Comparison of ENCODE assay signal across 8 cellular contexts in genomic region chr18:68847219-68847860, GRCh38. TPM values are rescaled to one million over a fixed set of nuclear protein-coding genes. Genes with fewer than 3 reads are reported as not detected.
DNase-seq lines count a peak whose midpoint lies in the region; ATAC-seq and TF ChIP-seq lines count a peak whose summit lies in the region.
"Had no signal": no experiment of that assay in that cellular context is flagged by ENCODE, and none has a peak within 500 bp of the region (broad histone marks: within the 10 kb centered on the region; RNA-seq: fewer than 3 reads in every experiment).

No MANE protein-coding gene starts in this region.

- intact Hi-C loops in transverse colon (cut with DNase I; ENCODE audit: low total_unique reads) = no loop called here

- TF ChIP-seq CTCF in GM12873 (IDR thresholded peaks at IDR 0.05; ENCODE audit: insufficient read depth, low read depth, low read length, missing control alignments) (peak; percentile 53), RWPE1 (conservative IDR thresholded peaks at IDR 0.05; ENCODE audit: low read depth) (peak; percentile 83), transverse colon (IDR thresholded peaks at IDR 0.05) (peak; percentile 25 to 51 (median 46))

- no peaks in the 10 kb centered on the region for H3K9me3 ChIP-seq in transverse colon

- ATAC-seq in HG03159 (IDR thresholded peaks at IDR 0.05; ENCODE audit: unreplicated experiment) (peak; percentile 71), GM21447 (IDR thresholded peaks at IDR 0.05; ENCODE audit: unreplicated experiment) (no peak)

- POLR2A ChIA-PET in RWPE1 (lab: Yijun Ruan, JAX; ENCODE audit: low non-redundant PET) = no interaction called here

- TF ChIP-seq POLR2A in transverse colon (IDR thresholded peaks at IDR 0.05) = no peak

- no peak overlapping the region for H3K4me3 Mint-ChIP-seq in activated naive CD4-positive, alpha-beta T cell treated with anti-CD3 and anti-CD28 coated beads, Interleukin-2, amount 10 ng/mL, durations not matched to agents 7 days and 5 days
- H3K4me3 Mint-ChIP-seq: T-helper 1 cell treated with Interleukin-12 subunit alpha and Interleukin-12 subunit beta and Interleukin-4 antibody, amounts not matched to agents 30 μg/mL and 1 μg/mL, for 36 hours had no signal

- DNase-seq in RWPE1 (ENCODE audit: low spot score) (no peak), fibroblast of the conjunctiva (ENCODE audit: low read depth) (peak; percentile 50), transverse colon (no peak)
- no peak for DNase-seq in activated naive CD4-positive, alpha-beta T cell treated with anti-CD3 and anti-CD28 coated beads, Interleukin-2, amount 10 ng/mL, durations not matched to agents 7 days and 5 days

- H3K4me1 ChIP-seq in transverse colon = no peaks in the 10 kb centered on the region

- H3K4me3 ChIP-seq in transverse colon = no peak overlapping the region

- H3K36me3 ChIP-seq in transverse colon = no peaks in the 10 kb centered on the region

- H3K27ac ChIP-seq in RWPE1 (no peak overlapping the region), transverse colon (no peak overlapping the region)

- H3K4me1 Mint-ChIP-seq in activated naive CD4-positive, alpha-beta T cell treated with anti-CD3 and anti-CD28 coated beads, Interleukin-2, amount 10 ng/mL, durations not matched to agents 7 days and 5 days = no peaks in the 10 kb centered on the region

- no peak overlapping the region for H3K27ac Mint-ChIP-seq in activated naive CD4-positive, alpha-beta T cell treated with anti-CD3 and anti-CD28 coated beads, Interleukin-2, amount 10 ng/mL, durations not matched to agents 7 days and 5 days
- H3K27ac Mint-ChIP-seq: T-helper 1 cell treated with Interleukin-12 subunit alpha and Interleukin-12 subunit beta and Interleukin-4 antibody, amounts not matched to agents 30 μg/mL and 1 μg/mL, for 36 hours had no signal

- CTCF ChIA-PET in RWPE1 (lab: Yijun Ruan, JAX) = interaction anchor here (0.5 kb wide), 1 partner anchor 69 kb away, joined by 4 read pairs; no protein-coding TSS in a partner anchor
- CTCF ChIA-PET in activated naive CD4-positive, alpha-beta T cell treated with anti-CD3 and anti-CD28 coated beads, Interleukin-2, amount 10 ng/mL, durations not matched to agents 7 days and 5 days (lab: Charles Lee) = no interaction called here

- no peaks in the 10 kb centered on the region for H3K36me3 Mint-ChIP-seq in activated naive CD4-positive, alpha-beta T cell treated with anti-CD3 and anti-CD28 coated beads, Interleukin-2, amount 10 ng/mL, durations not matched to agents 7 days and 5 days

- H3K27me3 ChIP-seq in transverse colon = no peaks in the 10 kb centered on the region

- H3K9me3 Mint-ChIP-seq in activated naive CD4-positive, alpha-beta T cell treated with anti-CD3 and anti-CD28 coated beads, Interleukin-2, amount 10 ng/mL, durations not matched to agents 7 days and 5 days = no peaks in the 10 kb centered on the region
- H3K9me3 Mint-ChIP-seq: T-helper 1 cell treated with Interleukin-12 subunit alpha and Interleukin-12 subunit beta and Interleukin-4 antibody, amounts not matched to agents 30 μg/mL and 1 μg/mL, for 36 hours had no signal

- H3K27me3 Mint-ChIP-seq in activated naive CD4-positive, alpha-beta T cell treated with anti-CD3 and anti-CD28 coated beads, Interleukin-2, amount 10 ng/mL, durations not matched to agents 7 days and 5 days = no peaks in the 10 kb centered on the region

- in situ Hi-C loops in transverse colon (cut with MboI; ENCODE audit: low pct_ligation_motif_present in 1 of 4, low pct_unique_long_range_greater_than_20kb in 1 of 4, low sequenced_read_pairs in 3 of 4) = loop anchor here in 1 of 4 donors (10.0 kb wide), 1 partner anchor 1247 kb away; no protein-coding TSS in a partner anchor

- TF ChIP-seq EP300 in transverse colon (IDR thresholded peaks at IDR 0.05; ENCODE audit: low read depth) = no peak

- WGBS in transverse colon (ENCODE audit: low coverage in 1 of 2), 2 donors = 37 to 53% methylated on average over 3 of the region's 3 CpGs

RNA-seq across cellular contexts. Expression of gene CCDC102B, which starts 49.5 kb away (rescaled TPM):
- total RNA-seq in transverse colon = 1 to 10 TPM; 1.5 to 6.0 (median 4.6) TPM
